2 cellular contexts compared by ENCODE assay signal in the genomic region with DNA sequence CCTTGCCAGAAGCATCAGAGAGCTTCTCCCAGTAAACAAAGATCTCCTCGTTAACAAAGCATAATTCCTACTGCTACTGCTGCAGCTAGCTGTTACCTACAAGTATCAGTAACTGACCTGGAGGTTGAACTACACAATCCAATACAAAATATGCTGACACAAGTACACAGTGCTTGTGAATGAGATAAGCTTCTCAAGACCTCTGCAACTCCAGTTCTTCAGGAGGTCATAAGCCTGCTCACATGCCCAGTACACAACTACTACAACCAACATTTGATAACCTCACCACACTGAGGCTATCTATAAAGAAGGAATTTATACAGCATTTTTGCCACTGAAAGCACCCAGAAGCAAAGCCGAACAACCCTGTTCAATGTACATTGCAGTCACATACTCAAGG.
TF ChIP-seq lines count a peak whose summit lies in the region.

No MANE protein-coding gene starts in this region.

TF ChIP-seq in GM23338, 12 proteins besides CTCF, POLR2A, EP300 and RAD21:
- TF ChIP-seq JUNB (IDR thresholded peaks at IDR 0.05; ENCODE audit: unreplicated experiment) (no peak), EZH2phosphoT487 (IDR thresholded peaks at IDR 0.05; ENCODE audit: unreplicated experiment) (no peak), ZNF331 (CRISPR knock-in tag; IDR thresholded peaks at IDR 0.05; ENCODE audit: low read depth) (no peak), EZH2 (IDR thresholded peaks at IDR 0.05; ENCODE audit: low read depth, unreplicated experiment) (no peak)

TF ChIP-seq in H1, 55 proteins besides CTCF, POLR2A, EP300 and RAD21:
- TF ChIP-seq YY1 (IDR thresholded peaks at IDR 0.05; ENCODE audit: low read depth, low read length) (no peak), TBP (IDR thresholded peaks at IDR 0.05; ENCODE audit: low read depth, low read length) (no peak)
